ENCODE assay signal across 7 cellular contexts in the genomic region with DNA sequence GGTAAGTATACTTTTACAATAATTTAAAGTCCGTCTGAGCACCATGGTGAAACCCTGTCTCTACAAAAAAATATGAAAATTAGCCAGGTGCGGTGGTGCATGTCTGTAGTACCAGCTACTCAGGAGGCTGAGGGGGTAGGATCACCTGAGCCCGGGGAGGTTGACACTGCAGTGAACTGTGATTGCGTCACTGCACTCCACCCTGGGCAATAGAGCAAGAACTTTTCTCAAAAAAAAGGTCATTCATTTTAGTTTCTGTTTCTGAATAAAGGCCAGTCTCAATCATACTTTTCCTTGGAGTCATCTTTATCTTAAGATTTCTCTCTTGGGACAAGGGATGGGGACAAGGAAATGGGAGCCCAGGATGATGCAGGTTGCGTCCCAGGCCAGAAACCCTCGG. TPM values are rescaled to one million over a fixed set of nuclear protein-coding genes. Genes with fewer than 3 reads are reported as not detected.
DNase-seq lines count a peak whose midpoint lies in the region; ATAC-seq and TF ChIP-seq lines count a peak whose summit lies in the region.

No MANE protein-coding gene starts in this region.

- H3K27me3 Mint-ChIP-seq in memory B cell (no peaks in the 10 kb centered on the region), WTC11 (ENCODE audit: low read depth) (no peaks in the 10 kb centered on the region)

- H3K36me3 Mint-ChIP-seq in memory B cell, result peaks cover 16% of the 10 kb centered on the region
- no peaks in the 10 kb centered on the region for H3K36me3 Mint-ChIP-seq in WTC11

- no peak for TF ChIP-seq CTCF in WTC11 (IDR thresholded peaks at IDR 0.05)

- H3K4me1 Mint-ChIP-seq in memory B cell (peaks cover 33% of the 10 kb centered on the region), WTC11 (no peaks in the 10 kb centered on the region)

- POLR2A ChIA-PET in WTC11 (lab: Charles Lee), result no interaction called here

- H3K9me3 Mint-ChIP-seq in memory B cell (no peaks in the 10 kb centered on the region), WTC11 (no peaks in the 10 kb centered on the region)

- DNase-seq in T-helper 22 cell (ENCODE audit: low read depth), result peak; percentile 34
- peak; percentile 55 to 84 for DNase-seq in memory B cell (ENCODE audit: low spot score in 2 of 2)
- no peak for DNase-seq in DMS 273 (lab: John Stamatoyannopoulos, UW; ENCODE audit: unreplicated experiment)
- no peak for DNase-seq in WTC11 (ENCODE audit: low spot score)
- DNase-seq in activated CD4-positive, CD25-positive, alpha-beta regulatory T cell treated with anti-CD3 and anti-CD28 coated beads, Interleukin-2, amount 50 U/mL, for 72 hours, result no peak

- peak overlapping the region; percentile 77 for H3K4me3 Mint-ChIP-seq in memory B cell
- H3K4me3 Mint-ChIP-seq in WTC11, result no peak overlapping the region

- CTCF ChIA-PET in WTC11 (lab: Charles Lee), result no interaction called here

- H3K27ac Mint-ChIP-seq in memory B cell (peak overlapping the region; percentile 100), WTC11 (no peak overlapping the region)

- ATAC-seq in GM18511 (IDR thresholded peaks at IDR 0.05; ENCODE audit: unreplicated experiment) (peak; percentile 83), GM21737 (IDR thresholded peaks at IDR 0.05; ENCODE audit: unreplicated experiment) (peak; percentile 52), memory B cell (ENCODE audit: low read depth) (peak; percentile 82), WTC11 (no peak)

TF ChIP-seq in WTC11, 78 proteins besides CTCF, POLR2A, EP300 and RAD21 (continues in another document):
- TF ChIP-seq, protein P1, sequence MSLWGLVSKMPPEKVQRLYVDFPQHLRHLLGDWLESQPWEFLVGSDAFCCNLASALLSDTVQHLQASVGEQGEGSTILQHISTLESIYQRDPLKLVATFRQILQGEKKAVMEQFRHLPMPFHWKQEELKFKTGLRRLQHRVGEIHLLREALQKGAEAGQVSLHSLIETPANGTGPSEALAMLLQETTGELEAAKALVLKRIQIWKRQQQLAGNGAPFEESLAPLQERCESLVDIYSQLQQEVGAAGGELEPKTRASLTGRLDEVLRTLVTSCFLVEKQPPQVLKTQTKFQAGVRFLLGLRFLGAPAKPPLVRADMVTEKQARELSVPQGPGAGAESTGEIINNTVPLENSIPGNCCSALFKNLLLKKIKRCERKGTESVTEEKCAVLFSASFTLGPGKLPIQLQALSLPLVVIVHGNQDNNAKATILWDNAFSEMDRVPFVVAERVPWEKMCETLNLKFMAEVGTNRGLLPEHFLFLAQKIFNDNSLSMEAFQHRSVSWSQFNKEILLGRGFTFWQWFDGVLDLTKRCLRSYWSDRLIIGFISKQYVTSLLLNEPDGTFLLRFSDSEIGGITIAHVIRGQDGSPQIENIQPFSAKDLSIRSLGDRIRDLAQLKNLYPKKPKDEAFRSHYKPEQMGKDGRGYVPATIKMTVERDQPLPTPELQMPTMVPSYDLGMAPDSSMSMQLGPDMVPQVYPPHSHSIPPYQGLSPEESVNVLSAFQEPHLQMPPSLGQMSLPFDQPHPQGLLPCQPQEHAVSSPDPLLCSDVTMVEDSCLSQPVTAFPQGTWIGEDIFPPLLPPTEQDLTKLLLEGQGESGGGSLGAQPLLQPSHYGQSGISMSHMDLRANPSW (CRISPR knock-in tag; conservative IDR thresholded peaks at IDR 0.05; ENCODE audit: low read depth), result no peak
- TF ChIP-seq OVOL2 (CRISPR knock-in tag; IDR thresholded peaks at IDR 0.05; ENCODE audit: borderline replicate concordance), result no peak
- TF ChIP-seq EMX1 (CRISPR knock-in tag; IDR thresholded peaks at IDR 0.05), result no peak
- TF ChIP-seq SP1 (CRISPR knock-in tag; conservative IDR thresholded peaks at IDR 0.05), result no peak
- TF ChIP-seq, protein P2, sequence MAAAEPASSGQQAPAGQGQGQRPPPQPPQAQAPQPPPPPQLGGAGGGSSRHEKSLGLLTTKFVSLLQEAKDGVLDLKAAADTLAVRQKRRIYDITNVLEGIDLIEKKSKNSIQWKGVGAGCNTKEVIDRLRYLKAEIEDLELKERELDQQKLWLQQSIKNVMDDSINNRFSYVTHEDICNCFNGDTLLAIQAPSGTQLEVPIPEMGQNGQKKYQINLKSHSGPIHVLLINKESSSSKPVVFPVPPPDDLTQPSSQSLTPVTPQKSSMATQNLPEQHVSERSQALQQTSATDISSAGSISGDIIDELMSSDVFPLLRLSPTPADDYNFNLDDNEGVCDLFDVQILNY (CRISPR knock-in tag; IDR thresholded peaks at IDR 0.05), result no peak
- TF ChIP-seq ZNF232 (CRISPR knock-in tag; IDR thresholded peaks at IDR 0.05), result no peak
- TF ChIP-seq, protein P3, sequence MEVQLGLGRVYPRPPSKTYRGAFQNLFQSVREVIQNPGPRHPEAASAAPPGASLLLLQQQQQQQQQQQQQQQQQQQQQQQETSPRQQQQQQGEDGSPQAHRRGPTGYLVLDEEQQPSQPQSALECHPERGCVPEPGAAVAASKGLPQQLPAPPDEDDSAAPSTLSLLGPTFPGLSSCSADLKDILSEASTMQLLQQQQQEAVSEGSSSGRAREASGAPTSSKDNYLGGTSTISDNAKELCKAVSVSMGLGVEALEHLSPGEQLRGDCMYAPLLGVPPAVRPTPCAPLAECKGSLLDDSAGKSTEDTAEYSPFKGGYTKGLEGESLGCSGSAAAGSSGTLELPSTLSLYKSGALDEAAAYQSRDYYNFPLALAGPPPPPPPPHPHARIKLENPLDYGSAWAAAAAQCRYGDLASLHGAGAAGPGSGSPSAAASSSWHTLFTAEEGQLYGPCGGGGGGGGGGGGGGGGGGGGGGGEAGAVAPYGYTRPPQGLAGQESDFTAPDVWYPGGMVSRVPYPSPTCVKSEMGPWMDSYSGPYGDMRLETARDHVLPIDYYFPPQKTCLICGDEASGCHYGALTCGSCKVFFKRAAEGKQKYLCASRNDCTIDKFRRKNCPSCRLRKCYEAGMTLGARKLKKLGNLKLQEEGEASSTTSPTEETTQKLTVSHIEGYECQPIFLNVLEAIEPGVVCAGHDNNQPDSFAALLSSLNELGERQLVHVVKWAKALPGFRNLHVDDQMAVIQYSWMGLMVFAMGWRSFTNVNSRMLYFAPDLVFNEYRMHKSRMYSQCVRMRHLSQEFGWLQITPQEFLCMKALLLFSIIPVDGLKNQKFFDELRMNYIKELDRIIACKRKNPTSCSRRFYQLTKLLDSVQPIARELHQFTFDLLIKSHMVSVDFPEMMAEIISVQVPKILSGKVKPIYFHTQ (CRISPR knock-in tag; IDR thresholded peaks at IDR 0.05), result no peak
- TF ChIP-seq CREB1 (CRISPR knock-in tag; IDR thresholded peaks at IDR 0.05), result no peak
- TF ChIP-seq, protein P4, sequence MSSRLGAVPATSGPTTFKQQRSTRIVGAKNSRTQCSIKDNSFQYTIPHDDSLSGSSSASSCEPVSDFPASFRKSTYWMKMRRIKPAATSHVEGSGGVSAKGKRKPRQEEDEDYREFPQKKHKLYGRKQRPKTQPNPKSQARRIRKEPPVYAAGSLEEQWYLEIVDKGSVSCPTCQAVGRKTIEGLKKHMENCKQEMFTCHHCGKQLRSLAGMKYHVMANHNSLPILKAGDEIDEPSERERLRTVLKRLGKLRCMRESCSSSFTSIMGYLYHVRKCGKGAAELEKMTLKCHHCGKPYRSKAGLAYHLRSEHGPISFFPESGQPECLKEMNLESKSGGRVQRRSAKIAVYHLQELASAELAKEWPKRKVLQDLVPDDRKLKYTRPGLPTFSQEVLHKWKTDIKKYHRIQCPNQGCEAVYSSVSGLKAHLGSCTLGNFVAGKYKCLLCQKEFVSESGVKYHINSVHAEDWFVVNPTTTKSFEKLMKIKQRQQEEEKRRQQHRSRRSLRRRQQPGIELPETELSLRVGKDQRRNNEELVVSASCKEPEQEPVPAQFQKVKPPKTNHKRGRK (CRISPR knock-in tag; IDR thresholded peaks at IDR 0.05; ENCODE audit: borderline replicate concordance), result no peak
- TF ChIP-seq, protein P5, sequence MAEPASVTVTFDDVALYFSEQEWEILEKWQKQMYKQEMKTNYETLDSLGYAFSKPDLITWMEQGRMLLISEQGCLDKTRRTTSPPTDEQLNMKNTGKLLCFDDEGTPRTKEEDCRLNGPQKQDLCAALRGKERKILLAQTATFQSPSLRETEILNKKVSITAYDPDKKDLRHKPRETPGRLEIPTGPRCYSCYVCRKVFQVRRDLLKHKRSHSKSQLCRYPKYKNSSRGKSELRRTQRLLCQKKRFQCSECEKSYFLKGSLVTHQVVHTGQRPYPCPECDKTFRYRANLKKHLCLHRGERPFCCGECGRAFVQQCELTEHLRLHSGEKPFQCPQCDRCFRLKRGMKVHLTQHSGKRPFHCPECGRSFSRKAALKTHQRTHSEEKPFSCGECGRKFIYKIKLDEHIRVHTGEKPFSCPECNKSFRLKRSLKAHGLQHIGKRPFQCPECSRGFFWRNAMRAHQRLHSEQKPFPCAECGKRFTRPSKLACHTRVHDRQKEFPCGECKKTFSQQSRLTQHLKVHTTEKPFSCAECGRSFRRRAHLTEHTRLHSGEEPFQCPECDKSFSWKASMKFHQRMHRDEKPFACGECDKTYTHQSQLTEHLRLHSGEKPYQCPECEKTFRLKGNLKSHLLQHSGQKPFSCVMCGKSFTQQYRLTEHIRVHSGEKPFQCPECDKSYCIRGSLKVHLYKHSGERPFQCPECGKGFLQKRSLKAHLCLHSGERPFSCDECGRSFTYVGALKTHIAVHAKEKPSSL (CRISPR knock-in tag; conservative IDR thresholded peaks at IDR 0.05), result no peak
- TF ChIP-seq ZNF317 (CRISPR knock-in tag; IDR thresholded peaks at IDR 0.05; ENCODE audit: borderline replicate concordance, low read depth), result no peak
- no peak for TF ChIP-seq ESRRA (CRISPR knock-in tag; IDR thresholded peaks at IDR 0.05; ENCODE audit: borderline replicate concordance)
- no peak for TF ChIP-seq MYBL2 (CRISPR knock-in tag; IDR thresholded peaks at IDR 0.05)
- no peak for TF ChIP-seq HMGA2 (CRISPR knock-in tag; IDR thresholded peaks at IDR 0.05)
- TF ChIP-seq ZNF121 (CRISPR knock-in tag; IDR thresholded peaks at IDR 0.05), result no peak
- no peak for TF ChIP-seq KAT7 (CRISPR knock-in tag; IDR thresholded peaks at IDR 0.05; ENCODE audit: borderline replicate concordance)
- TF ChIP-seq FOXK1 (CRISPR knock-in tag; IDR thresholded peaks at IDR 0.05), result no peak
- TF ChIP-seq, protein P6, sequence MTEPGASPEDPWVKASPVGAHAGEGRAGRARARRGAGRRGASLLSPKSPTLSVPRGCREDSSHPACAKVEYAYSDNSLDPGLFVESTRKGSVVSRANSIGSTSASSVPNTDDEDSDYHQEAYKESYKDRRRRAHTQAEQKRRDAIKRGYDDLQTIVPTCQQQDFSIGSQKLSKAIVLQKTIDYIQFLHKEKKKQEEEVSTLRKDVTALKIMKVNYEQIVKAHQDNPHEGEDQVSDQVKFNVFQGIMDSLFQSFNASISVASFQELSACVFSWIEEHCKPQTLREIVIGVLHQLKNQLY (CRISPR knock-in tag; IDR thresholded peaks at IDR 0.05), result no peak

RNA-seq across cellular contexts. Expression of a gene that starts 12.9 kb away (rescaled TPM):
- total RNA-seq in WTC11 (2021), result 17.6 to 22.4 TPM (median 18.3 TPM) in 3 replicates

RNA-seq across cellular contexts. Expression of a gene that starts 16.0 kb away (rescaled TPM):
- 21.4 to 22.3 TPM (median 21.7 TPM) in 3 replicates for total RNA-seq in WTC11 (2021)

RNA-seq across cellular contexts. Expression of a gene that starts 36.2 kb away (rescaled TPM):
- 17.6 to 18.6 TPM (median 18.3 TPM) in 3 replicates for total RNA-seq in WTC11 (2021)

Comparison
In these comparisons a context has a peak if more than half of its experiments do, and no peak if none do; other contexts are left out.
1. DNase-seq: peak in T-helper 22 cell (single experiment) and memory B cell (2 of 2); none in DMS 273 (single experiment), WTC11 (single experiment) and activated CD4-positive, CD25-positive, alpha-beta regulatory T cell treated with anti-CD3 and anti-CD28 coated beads, Interleukin-2, amount 50 U/mL, for 72 hours (single experiment).